In the genomic region with DNA sequence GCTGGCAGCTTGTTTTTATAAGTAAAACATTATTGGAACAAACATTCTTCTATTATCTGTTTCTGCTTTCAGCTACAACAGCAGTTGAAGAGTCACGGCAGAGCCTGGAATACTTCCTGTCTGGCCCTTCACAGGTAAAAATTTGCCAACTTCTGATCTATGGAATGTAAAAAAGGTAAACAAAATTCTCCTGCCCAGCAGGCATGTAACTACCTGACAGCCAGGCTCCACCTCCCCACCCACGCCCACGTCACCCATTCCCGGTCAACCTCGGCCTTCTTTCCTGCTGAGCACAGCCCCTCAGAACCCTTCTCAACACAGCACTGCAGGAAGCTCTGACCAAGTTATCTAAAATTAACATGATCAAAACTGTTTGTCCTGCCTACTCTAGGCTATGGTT, we compare ENCODE assay signal across 13 cellular contexts.
DNase-seq lines count a peak whose midpoint lies in the region; ATAC-seq, FAIRE-seq and TF ChIP-seq lines count a peak whose summit lies in the region.
"Had no signal": no experiment of that assay in that cellular context is flagged by ENCODE, and none has a peak within 500 bp of the region (broad histone marks: within the 10 kb centered on the region; RNA-seq: fewer than 3 reads in every experiment).

No MANE protein-coding gene starts in this region.

- DNase-seq in DMS53 (lab: John Stamatoyannopoulos, UW) = peak; percentile 61
- peak; percentile 53 for DNase-seq in PC-3
- DNase-seq in prostate gland (ENCODE audit: low spot score) = peak; percentile 79
- DNase-seq in 8988T = no peak
- DNase-seq in anterior cingulate cortex (lab: John Stamatoyannopoulos, UW) = no peak
- DNase-seq in small intestine = no peak
- DNase-seq: activated B cell treated with CpG ODN at 0.5 μM for 24 hours, amygdala, NCI-H187 treated with DMSO at 0.1 percent for 48 hours had no signal

- no peak overlapping the region for H3K9ac ChIP-seq in PC-3 (ENCODE audit: low read length)
- H3K9ac ChIP-seq: KMS-11 had no signal

- H3K4me3 ChIP-seq in PC-3 (ENCODE audit: low read length) = no peak overlapping the region
- no peak overlapping the region for H3K4me3 ChIP-seq in prostate gland
- no peak overlapping the region for H3K4me3 ChIP-seq in small intestine (ENCODE audit: low read depth in 1 of 2, low read length in 2 of 2)

- H3K4me1 ChIP-seq in PC-3 (ENCODE audit: insufficient read depth, low read length) = peaks cover 10% of the 10 kb centered on the region; the same call in 1 of the 2 replicates
- H3K4me1 ChIP-seq in prostate gland (replicated peaks) = peaks cover 6% of the 10 kb centered on the region
- no peaks in the 10 kb centered on the region for H3K4me1 ChIP-seq in small intestine (ENCODE audit: control insufficient read depth in 2 of 2, insufficient read depth in 1 of 2, low read depth in 1 of 2, low read length in 1 of 2)

- no peak overlapping the region for H3K4me2 ChIP-seq in PC-3 (ENCODE audit: low read length)
- H3K4me2 ChIP-seq: KMS-11 had no signal

- WGBS in prostate gland = 49% methylated on average over 5 of the region's 5 CpGs
- 22 to 56% (median 30%) methylated on average over 5 of the region's 5 CpGs for WGBS in small intestine, 3 donors

- H3K79me2 ChIP-seq in PC-3 (ENCODE audit: low read length) = no peaks in the 10 kb centered on the region

- intact Hi-C loops in PC-3 (cut with micrococcal nuclease) = no loop called here
- intact Hi-C loops in prostate gland (cut with DNase I) = no loop called here

- CTCF ChIA-PET in PC-3 (lab: Charles Lee) = no interaction called here

- no peak overlapping the region for H3K27ac ChIP-seq in PC-3 (ENCODE audit: low read length)
- H3K27ac ChIP-seq in prostate gland = peak overlapping the region; percentile 40 to 59
- H3K27ac ChIP-seq in small intestine (ENCODE audit: low read depth in 1 of 2, low read length in 1 of 2) = no peak overlapping the region
- H3K27ac ChIP-seq: KMS-11 had no signal

- H3K9me3 ChIP-seq in PC-3 (ENCODE audit: low read length) (peaks cover 4% of the 10 kb centered on the region; the same call in 1 of the 2 replicates), prostate gland (no peaks in the 10 kb centered on the region), small intestine (ENCODE audit: control insufficient read depth, low read depth) (no peaks in the 10 kb centered on the region)

- no peak for FAIRE-seq in small intestine (lab: Jason Lieb, UNC)
- FAIRE-seq: GM19239 had no signal

- H3K27me3 ChIP-seq in PC-3 (ENCODE audit: low read length) = no peaks in the 10 kb centered on the region
- H3K27me3 ChIP-seq in prostate gland (replicated peaks; ENCODE audit: insufficient read depth) = no peaks in the 10 kb centered on the region
- no peaks in the 10 kb centered on the region for H3K27me3 ChIP-seq in small intestine (ENCODE audit: control insufficient read depth in 2 of 2, insufficient read depth in 2 of 2, low read length in 2 of 2)

- H3F3A ChIP-seq in PC-3 (ENCODE audit: low read length, unreplicated experiment) = no peaks in the 10 kb centered on the region

- TF ChIP-seq POLR2A in prostate gland (IDR thresholded peaks at IDR 0.05) = no peak

- H4K20me1 ChIP-seq in PC-3 (ENCODE audit: low read length) = no peaks in the 10 kb centered on the region

- no peak; the same call in 1 of the 2 replicates for ATAC-seq in PC-3
- peak; percentile 61 for ATAC-seq in esophagus mucosa
- no peak for ATAC-seq in HG02970 (IDR thresholded peaks at IDR 0.05; ENCODE audit: low FRiP score, unreplicated experiment)

- no TSS peak for BruUV-seq in PC-3 (replicated peaks; lab: Mats Ljungman, UMichigan)

- POLR2A ChIA-PET in PC-3 (lab: Charles Lee; ENCODE audit: unreplicated experiment) = no interaction called here

- H2AFZ ChIP-seq in PC-3 (ENCODE audit: low read length) = peak overlapping the region; percentile 31; the same call in 1 of the 2 replicates

- H3K9me2 ChIP-seq in PC-3 (replicated peaks; ENCODE audit: low read length) = no peaks in the 10 kb centered on the region

- H3K36me3 ChIP-seq in PC-3 (ENCODE audit: low read depth, low read length) (no peaks in the 10 kb centered on the region), prostate gland (no peaks in the 10 kb centered on the region), small intestine (ENCODE audit: control insufficient read depth in 2 of 2, insufficient read depth in 2 of 2, low read length in 2 of 2) (no peaks in the 10 kb centered on the region)

- TF ChIP-seq CTCF in PC-3 (conservative IDR thresholded peaks at IDR 0.05; ENCODE audit: low read depth, low read length) (no peak), prostate gland (IDR thresholded peaks at IDR 0.05) (no peak)

Comparison
In these comparisons a context has a peak if more than half of its experiments do, and no peak if none do; other contexts are left out.
1. DNase-seq: peak in DMS53 (single experiment), PC-3 (single experiment) and prostate gland (single experiment); none in 8988T (single experiment), anterior cingulate cortex (0 of 58) and small intestine (single experiment).
2. H3K27ac ChIP-seq: peak in prostate gland (2 of 2); none in PC-3 (single experiment) and small intestine (0 of 2).